Comparison of ENCODE assay signal across 9 cellular contexts in the genomic region with DNA sequence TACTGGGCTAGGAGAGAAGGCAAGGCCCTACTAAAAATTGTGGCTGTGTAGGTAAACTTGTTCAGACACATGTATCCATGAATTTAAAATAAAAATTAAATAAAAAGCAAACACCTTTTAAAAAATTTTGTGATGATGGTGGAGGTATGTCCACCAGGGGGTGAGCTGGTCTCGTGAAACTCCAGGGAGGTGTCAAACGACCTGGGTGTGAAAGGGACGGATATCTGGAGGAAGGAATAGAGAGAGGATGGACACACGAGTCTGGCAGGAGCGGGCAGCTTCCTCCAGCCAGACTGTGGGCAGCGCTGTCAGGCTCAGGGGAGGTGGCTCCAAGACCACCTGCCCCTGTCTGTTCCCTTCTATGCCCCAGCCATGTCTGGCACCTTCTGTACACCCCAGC. TPM values are rescaled to one million over a fixed set of nuclear protein-coding genes. Genes with fewer than 3 reads are reported as not detected.
DNase-seq lines count a peak whose midpoint lies in the region; ATAC-seq and TF ChIP-seq lines count a peak whose summit lies in the region.
"Had no signal": no experiment of that assay in that cellular context is flagged by ENCODE, and none has a peak within 500 bp of the region (broad histone marks: within the 10 kb centered on the region; RNA-seq: fewer than 3 reads in every experiment).

No MANE protein-coding gene starts in this region.

- WGBS in lung, 2 donors = 20 to 21% methylated on average over 6 of the region's 6 CpGs

- ATAC-seq in lung (ENCODE audit: insufficient read depth, low FRiP score) = peak; percentile 44
- ATAC-seq in GM19455 (IDR thresholded peaks at IDR 0.05; ENCODE audit: unreplicated experiment) = no peak

- H3K27ac ChIP-seq in lung (ENCODE audit: low read depth in 1 of 2, low read length in 1 of 2) = no peak overlapping the region

- no peak overlapping the region for H3K4me3 ChIP-seq in cardiac fibroblast (replicated peaks in 1 of 2; ENCODE audit: low read depth in 2 of 2, low read length in 2 of 2)
- no peak overlapping the region for H3K4me3 ChIP-seq in lung

- no peaks in the 10 kb centered on the region for H3K27me3 ChIP-seq in lung (ENCODE audit: control insufficient read depth, insufficient read depth)

- H3K9me3 ChIP-seq in lung (ENCODE audit: control insufficient read depth in 2 of 2, insufficient read depth in 1 of 2, low read length in 1 of 2) = no peaks in the 10 kb centered on the region

- DNase-seq in ELR (ENCODE audit: low read depth) = peak; percentile 38
- peak; percentile 10 to 11 for DNase-seq in cardiac fibroblast (ENCODE audit: low read depth in 2 of 2)
- peak; percentile 53 for DNase-seq in lung (ENCODE audit: low spot score)
- no peak for DNase-seq in effector CD8-positive, alpha-beta T cell (lab: John Stamatoyannopoulos, UW)
- DNase-seq in NCI-H2171 treated with DMSO at 0.1 percent for 48 hours (lab: John Stamatoyannopoulos, UW) = no peak
- no peak for DNase-seq in inferior parietal cortex (ENCODE audit: extremely low spot score)
- DNase-seq: MM.1S had no signal

- TF ChIP-seq CTCF in LNCAP (IDR thresholded peaks at IDR 0.05) = peak; percentile 28; the same call in 1 of the 2 replicates
- no peak for TF ChIP-seq CTCF in cardiac fibroblast (IDR thresholded peaks at IDR 0.05; ENCODE audit: low read depth, low read length)
- no peak for TF ChIP-seq CTCF in lung (IDR thresholded peaks at IDR 0.05; ENCODE audit: control extremely low read depth, extremely low read depth)

- H3K4me1 ChIP-seq in lung (ENCODE audit: control insufficient read depth in 2 of 2, insufficient read depth in 2 of 2, low read length in 2 of 2) = peaks cover 0 to 5% of the 10 kb centered on the region in 2 donors

- no peaks in the 10 kb centered on the region for H3K36me3 ChIP-seq in lung (ENCODE audit: control insufficient read depth in 2 of 2, insufficient read depth in 2 of 2, low read length in 2 of 2)

RNA-seq across cellular contexts. Expression of a gene that starts 34.8 kb away (rescaled TPM):
- 100 to 1,000 TPM in 1 of 2 donors, 10 to 100 TPM in 1; 22.0 to 337 TPM for total RNA-seq in lung
- 100 to 1,000 TPM in 1 of 2 donors, 10 to 100 TPM in 1; 21.1 to 199 TPM for polyA plus RNA-seq in lung

Comparison
In these comparisons a context has a peak if more than half of its experiments do, and no peak if none do; other contexts are left out.
1. DNase-seq: peak in ELR (single experiment), cardiac fibroblast (2 of 2) and lung (single experiment); none in effector CD8-positive, alpha-beta T cell (single experiment), NCI-H2171 treated with DMSO at 0.1 percent for 48 hours (single experiment) and inferior parietal cortex (single experiment).